In genomic region chr19:3184847-3185481, GRCh38 we compare ENCODE assay signal across 7 cellular contexts. TPM values are rescaled to one million over a fixed set of nuclear protein-coding genes. Genes with fewer than 3 reads are reported as not detected.
DNase-seq lines count a peak whose midpoint lies in the region; ATAC-seq and TF ChIP-seq lines count a peak whose summit lies in the region.

No MANE protein-coding gene starts in this region.

- H3K4me3 ChIP-seq in esophagus (ENCODE audit: low read depth in 1 of 2, low read length in 2 of 2): peak overlapping the region; percentile 81 to 87
- peak overlapping the region in 3 of 4 donors; percentile 80 to 98 (median 83) for H3K4me3 ChIP-seq in upper lobe of left lung

- H3K9me3 ChIP-seq in esophagus (ENCODE audit: control insufficient read depth in 2 of 2, insufficient read depth in 1 of 2, low read depth in 1 of 2, low read length in 1 of 2): no peaks in the 10 kb centered on the region
- H3K9me3 ChIP-seq in upper lobe of left lung: no peaks in the 10 kb centered on the region

- TF ChIP-seq POLR2A in upper lobe of left lung (IDR thresholded peaks at IDR 0.05): no peak

- peaks cover 50% of the 10 kb centered on the region for H3K36me3 Mint-ChIP-seq in activated CD8-positive, alpha-beta T cell treated with anti-CD3 and anti-CD28 coated beads for 36 hours (ENCODE audit: low read depth)
- H3K36me3 Mint-ChIP-seq in nephron progenitor cell (ENCODE audit: low read depth): no peaks in the 10 kb centered on the region

- H3K27me3 ChIP-seq in esophagus (ENCODE audit: control insufficient read depth in 1 of 2, insufficient read depth in 2 of 2, low read length in 2 of 2) (no peaks in the 10 kb centered on the region), upper lobe of left lung (no peaks in the 10 kb centered on the region)

- DNase-seq in NCI-H345 treated with DMSO at 0.1 percent for 48 hours (lab: John Stamatoyannopoulos, UW; ENCODE audit: unreplicated experiment): peak; percentile 95
- DNase-seq in activated CD8-positive, alpha-beta T cell treated with anti-CD3 and anti-CD28 coated beads for 36 hours: peak; percentile 89
- peak; percentile 65 for DNase-seq in nephron progenitor cell
- peak in 1 of 2 donors; percentile 80 for DNase-seq in upper lobe of left lung

- POLR2A ChIA-PET in activated CD8-positive, alpha-beta T cell treated with anti-CD3 and anti-CD28 coated beads for 36 hours (lab: Charles Lee): interaction anchor here (0.6 kb wide), 2 partner anchors 349 to 351 kb away, joined by 3 read pairs; no protein-coding TSS in a partner anchor

- peak overlapping the region; percentile 98 for H3K27ac Mint-ChIP-seq in activated CD8-positive, alpha-beta T cell treated with anti-CD3 and anti-CD28 coated beads for 36 hours
- H3K27ac Mint-ChIP-seq in nephron progenitor cell: peak overlapping the region; percentile 98

- CTCF ChIA-PET in activated CD8-positive, alpha-beta T cell treated with anti-CD3 and anti-CD28 coated beads for 36 hours (lab: Charles Lee): interaction anchor here (1.0 to 1.7 kb wide), 4 partner anchors 21 to 91 kb away, joined by 3 to 8 read pairs (median 4); no protein-coding TSS in a partner anchor

- no peak for TF ChIP-seq EP300 in upper lobe of left lung (IDR thresholded peaks at IDR 0.05)

- H3K27me3 Mint-ChIP-seq in activated CD8-positive, alpha-beta T cell treated with anti-CD3 and anti-CD28 coated beads for 36 hours: no peaks in the 10 kb centered on the region
- peaks cover 10% of the 10 kb centered on the region for H3K27me3 Mint-ChIP-seq in nephron progenitor cell (ENCODE audit: low read depth, poor library complexity)

- ATAC-seq in GM18508 (IDR thresholded peaks at IDR 0.05; ENCODE audit: insufficient read depth, unreplicated experiment) (peak; percentile 8), HG02981 (IDR thresholded peaks at IDR 0.05; ENCODE audit: unreplicated experiment) (peak; percentile 16), upper lobe of left lung (ENCODE audit: low FRiP score in 2 of 2) (peak; percentile 44 to 70)
- peak; percentile 47 for ATAC-seq in activated CD8-positive, alpha-beta T cell treated with anti-CD3 and anti-CD28 coated beads for 36 hours

- H3K9me3 Mint-ChIP-seq in activated CD8-positive, alpha-beta T cell treated with anti-CD3 and anti-CD28 coated beads for 36 hours: no peaks in the 10 kb centered on the region
- H3K9me3 Mint-ChIP-seq in nephron progenitor cell: no peaks in the 10 kb centered on the region

- H3K27ac ChIP-seq in esophagus (ENCODE audit: low read depth in 2 of 2, low read length in 1 of 2): no peak overlapping the region
- peak overlapping the region; percentile 80 to 90 (median 83) for H3K27ac ChIP-seq in upper lobe of left lung

- peaks cover 56% of the 10 kb centered on the region for H3K4me1 Mint-ChIP-seq in activated CD8-positive, alpha-beta T cell treated with anti-CD3 and anti-CD28 coated beads for 36 hours (ENCODE audit: low read depth)
- H3K4me1 Mint-ChIP-seq in nephron progenitor cell: peaks cover 25% of the 10 kb centered on the region

- intact Hi-C loops in activated CD8-positive, alpha-beta T cell treated with anti-CD3 and anti-CD28 coated beads for 36 hours (cut with micrococcal nuclease): no loop called here

- TF ChIP-seq CTCF in activated CD8-positive, alpha-beta T cell treated with anti-CD3 and anti-CD28 coated beads for 36 hours (IDR thresholded peaks at IDR 0.05): no peak
- no peak for TF ChIP-seq CTCF in nephron progenitor cell (IDR thresholded peaks at IDR 0.05)
- no peak for TF ChIP-seq CTCF in upper lobe of left lung (IDR thresholded peaks at IDR 0.05)

- peak overlapping the region; percentile 84 for H3K4me3 Mint-ChIP-seq in activated CD8-positive, alpha-beta T cell treated with anti-CD3 and anti-CD28 coated beads for 36 hours
- peak overlapping the region; percentile 99 for H3K4me3 Mint-ChIP-seq in nephron progenitor cell

- 15 to 18% methylated on average over 14 of the region's 14 CpGs for WGBS in esophagus, 2 donors
- 15 to 17% methylated on average over 13 to 14 of the region's 14 CpGs for WGBS in upper lobe of left lung, 2 donors

- H3K4me1 ChIP-seq in esophagus (ENCODE audit: control insufficient read depth in 2 of 2, insufficient read depth in 2 of 2, low read length in 1 of 2) (peaks cover 9 to 19% of the 10 kb centered on the region in 2 donors), upper lobe of left lung (peaks cover 30 to 47% (median 39%) of the 10 kb centered on the region in 4 donors)

- H3K36me3 ChIP-seq in esophagus (ENCODE audit: control insufficient read depth in 2 of 2, insufficient read depth in 2 of 2, low read length in 1 of 2) (peaks cover 0 to 6% of the 10 kb centered on the region in 2 donors), upper lobe of left lung (peaks cover 0 to 7% (median 2%) of the 10 kb centered on the region in 4 donors)

RNA-seq across cellular contexts. Expression of gene NCLN, which starts 0.8 kb away (rescaled TPM):
- 10 to 100 TPM; 55.9 to 56.8 TPM for total RNA-seq in activated CD8-positive, alpha-beta T cell treated with anti-CD3 and anti-CD28 coated beads for 36 hours
- 10 to 100 TPM; 23.9 to 24.9 TPM for polyA plus RNA-seq in esophagus
- 10 to 100 TPM; 35.6 to 87.0 (median 72.5) TPM for total RNA-seq in upper lobe of left lung

RNA-seq across cellular contexts. Expression of gene S1PR4, which starts 6.4 kb away (rescaled TPM):
- 10 to 100 TPM; 48.5 to 51.9 TPM for total RNA-seq in activated CD8-positive, alpha-beta T cell treated with anti-CD3 and anti-CD28 coated beads for 36 hours
- polyA plus RNA-seq in esophagus: 1 to 10 TPM; 1.5 to 2.4 TPM
- total RNA-seq in upper lobe of left lung: 10 to 100 TPM; 19.1 to 41.6 (median 33.7) TPM

RNA-seq across cellular contexts. Expression of gene CELF5, which starts 39.5 kb away (rescaled TPM):
- under 1 TPM; 0.20 to 0.56 TPM for total RNA-seq in activated CD8-positive, alpha-beta T cell treated with anti-CD3 and anti-CD28 coated beads for 36 hours
- polyA plus RNA-seq in esophagus: under 1 TPM; 0.06 to 0.16 TPM
- under 1 TPM in 2 of 6 donors, not detected in 4; 0.49 to 0.76 TPM for total RNA-seq in upper lobe of left lung

RNA-seq across cellular contexts. Expression of gene GNA15, which starts 49.1 kb away (rescaled TPM):
- 10 to 100 TPM; 44.1 to 45.5 TPM for total RNA-seq in activated CD8-positive, alpha-beta T cell treated with anti-CD3 and anti-CD28 coated beads for 36 hours
- polyA plus RNA-seq in esophagus: 100 to 1,000 TPM; 118 to 135 TPM
- 10 to 100 TPM; 19.0 to 31.4 (median 28.4) TPM for total RNA-seq in upper lobe of left lung

Comparison
In these comparisons a context has a peak if more than half of its experiments do, and no peak if none do; other contexts are left out.
1. H3K27ac ChIP-seq: peak in upper lobe of left lung (4 of 4); none in esophagus (0 of 2).
2. Peak in every context shown above with its lines, with median percentiles within 50 percentile points of each other: ATAC-seq.